In the genomic region with DNA sequence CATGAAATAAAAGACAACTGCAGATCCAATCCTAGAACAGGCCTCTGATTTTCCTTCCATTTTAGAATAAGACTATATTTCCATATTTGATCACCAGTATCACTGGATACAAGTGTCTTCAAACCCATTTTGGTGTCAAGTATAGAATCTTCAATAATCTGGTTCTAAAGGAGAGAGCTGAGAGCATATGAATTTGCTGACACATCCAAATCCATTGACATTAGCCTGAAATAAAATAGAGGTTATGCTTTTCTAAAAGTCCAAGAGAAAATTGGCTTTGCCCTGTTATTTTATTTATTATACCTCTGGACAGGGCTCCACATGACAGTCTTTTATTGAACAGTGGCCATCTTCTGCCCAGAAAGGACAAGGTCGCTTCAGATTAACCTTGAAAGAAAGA, we compare ENCODE assay signal across 2 cellular contexts.
TF ChIP-seq lines count a peak whose summit lies in the region.

No MANE protein-coding gene starts in this region.

TF ChIP-seq in A549, 52 proteins besides CTCF, POLR2A, EP300 and RAD21:
- TF ChIP-seq, protein P1, sequence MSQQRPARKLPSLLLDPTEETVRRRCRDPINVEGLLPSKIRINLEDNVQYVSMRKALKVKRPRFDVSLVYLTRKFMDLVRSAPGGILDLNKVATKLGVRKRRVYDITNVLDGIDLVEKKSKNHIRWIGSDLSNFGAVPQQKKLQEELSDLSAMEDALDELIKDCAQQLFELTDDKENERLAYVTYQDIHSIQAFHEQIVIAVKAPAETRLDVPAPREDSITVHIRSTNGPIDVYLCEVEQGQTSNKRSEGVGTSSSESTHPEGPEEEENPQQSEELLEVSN (IDR thresholded peaks at IDR 0.05; ENCODE audit: borderline replicate concordance, low read depth) = no peak
- no peak for TF ChIP-seq NR3C1 (IDR thresholded peaks at IDR 0.05)
- no peak for TF ChIP-seq SREBF2 (IDR thresholded peaks at IDR 0.05)
- TF ChIP-seq MAFK (IDR thresholded peaks at IDR 0.05; ENCODE audit: partially characterized antibody) = peak; percentile 91

TF ChIP-seq in K562, 482 proteins besides CTCF, POLR2A, EP300 and RAD21 (continued from another document and continues in another):
- TF ChIP-seq GABPB1 (CRISPR knock-in tag; IDR thresholded peaks at IDR 0.05) = no peak
- TF ChIP-seq ZZZ3 (IDR thresholded peaks at IDR 0.05) = no peak
- TF ChIP-seq NELFE (IDR thresholded peaks at IDR 0.05; ENCODE audit: insufficient read depth, insufficient read length) = no peak
- no peak for TF ChIP-seq TSC22D4 (tag; IDR thresholded peaks at IDR 0.05)
- TF ChIP-seq MAFK (IDR thresholded peaks at IDR 0.05; ENCODE audit: low read length) = peak; percentile 94
- TF ChIP-seq, protein P2, sequence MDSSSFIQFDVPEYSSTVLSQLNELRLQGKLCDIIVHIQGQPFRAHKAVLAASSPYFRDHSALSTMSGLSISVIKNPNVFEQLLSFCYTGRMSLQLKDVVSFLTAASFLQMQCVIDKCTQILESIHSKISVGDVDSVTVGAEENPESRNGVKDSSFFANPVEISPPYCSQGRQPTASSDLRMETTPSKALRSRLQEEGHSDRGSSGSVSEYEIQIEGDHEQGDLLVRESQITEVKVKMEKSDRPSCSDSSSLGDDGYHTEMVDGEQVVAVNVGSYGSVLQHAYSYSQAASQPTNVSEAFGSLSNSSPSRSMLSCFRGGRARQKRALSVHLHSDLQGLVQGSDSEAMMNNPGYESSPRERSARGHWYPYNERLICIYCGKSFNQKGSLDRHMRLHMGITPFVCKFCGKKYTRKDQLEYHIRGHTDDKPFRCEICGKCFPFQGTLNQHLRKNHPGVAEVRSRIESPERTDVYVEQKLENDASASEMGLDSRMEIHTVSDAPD (CRISPR knock-in tag; IDR thresholded peaks at IDR 0.05) = no peak
- TF ChIP-seq, protein P3, sequence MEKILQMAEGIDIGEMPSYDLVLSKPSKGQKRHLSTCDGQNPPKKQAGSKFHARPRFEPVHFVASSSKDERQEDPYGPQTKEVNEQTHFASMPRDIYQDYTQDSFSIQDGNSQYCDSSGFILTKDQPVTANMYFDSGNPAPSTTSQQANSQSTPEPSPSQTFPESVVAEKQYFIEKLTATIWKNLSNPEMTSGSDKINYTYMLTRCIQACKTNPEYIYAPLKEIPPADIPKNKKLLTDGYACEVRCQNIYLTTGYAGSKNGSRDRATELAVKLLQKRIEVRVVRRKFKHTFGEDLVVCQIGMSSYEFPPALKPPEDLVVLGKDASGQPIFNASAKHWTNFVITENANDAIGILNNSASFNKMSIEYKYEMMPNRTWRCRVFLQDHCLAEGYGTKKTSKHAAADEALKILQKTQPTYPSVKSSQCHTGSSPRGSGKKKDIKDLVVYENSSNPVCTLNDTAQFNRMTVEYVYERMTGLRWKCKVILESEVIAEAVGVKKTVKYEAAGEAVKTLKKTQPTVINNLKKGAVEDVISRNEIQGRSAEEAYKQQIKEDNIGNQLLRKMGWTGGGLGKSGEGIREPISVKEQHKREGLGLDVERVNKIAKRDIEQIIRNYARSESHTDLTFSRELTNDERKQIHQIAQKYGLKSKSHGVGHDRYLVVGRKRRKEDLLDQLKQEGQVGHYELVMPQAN (IDR thresholded peaks at IDR 0.05; ENCODE audit: borderline replicate concordance) = no peak
- no peak for TF ChIP-seq HDAC6 (IDR thresholded peaks at IDR 0.05; ENCODE audit: low read depth, low read length)
- TF ChIP-seq, protein P4, sequence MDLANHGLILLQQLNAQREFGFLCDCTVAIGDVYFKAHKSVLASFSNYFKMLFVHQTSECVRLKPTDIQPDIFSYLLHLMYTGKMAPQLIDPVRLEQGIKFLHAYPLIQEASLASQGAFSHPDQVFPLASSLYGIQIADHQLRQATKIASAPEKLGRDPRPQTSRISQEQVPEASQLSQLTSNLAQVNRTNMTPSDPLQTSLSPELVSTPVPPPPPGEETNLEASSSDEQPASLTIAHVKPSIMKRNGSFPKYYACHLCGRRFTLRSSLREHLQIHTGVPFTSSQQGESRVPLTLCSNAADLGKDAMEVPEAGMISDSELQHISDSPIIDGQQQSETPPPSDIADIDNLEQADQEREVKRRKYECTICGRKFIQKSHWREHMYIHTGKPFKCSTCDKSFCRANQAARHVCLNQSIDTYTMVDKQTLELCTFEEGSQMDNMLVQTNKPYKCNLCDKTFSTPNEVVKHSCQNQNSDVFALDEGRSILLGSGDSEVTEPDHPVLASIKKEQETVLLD (IDR thresholded peaks at IDR 0.05) = no peak
- TF ChIP-seq CCNT2 (IDR thresholded peaks at IDR 0.05; ENCODE audit: borderline replicate concordance, extremely low read depth, insufficient read length, low read depth, low read length) = no peak
- no peak for TF ChIP-seq RCOR1 (IDR thresholded peaks at IDR 0.05; ENCODE audit: borderline replicate concordance in 1 of 2, low read depth in 2 of 2, low read length in 2 of 2)
- no peak for TF ChIP-seq FOXM1 (IDR thresholded peaks at IDR 0.05; ENCODE audit: low read depth)
- no peak for TF ChIP-seq FOXM1 (CRISPR knock-in tag; IDR thresholded peaks at IDR 0.05; ENCODE audit: low read depth)
- TF ChIP-seq, protein P5, sequence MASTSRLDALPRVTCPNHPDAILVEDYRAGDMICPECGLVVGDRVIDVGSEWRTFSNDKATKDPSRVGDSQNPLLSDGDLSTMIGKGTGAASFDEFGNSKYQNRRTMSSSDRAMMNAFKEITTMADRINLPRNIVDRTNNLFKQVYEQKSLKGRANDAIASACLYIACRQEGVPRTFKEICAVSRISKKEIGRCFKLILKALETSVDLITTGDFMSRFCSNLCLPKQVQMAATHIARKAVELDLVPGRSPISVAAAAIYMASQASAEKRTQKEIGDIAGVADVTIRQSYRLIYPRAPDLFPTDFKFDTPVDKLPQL (IDR thresholded peaks at IDR 0.05; ENCODE audit: extremely low read depth, insufficient read length) = no peak
- TF ChIP-seq ZNF133 (CRISPR knock-in tag; IDR thresholded peaks at IDR 0.05) = no peak
- TF ChIP-seq C11orf30 (IDR thresholded peaks at IDR 0.05; ENCODE audit: low read depth) = peak; percentile 90
- no peak for TF ChIP-seq ZNF444 (CRISPR knock-in tag; IDR thresholded peaks at IDR 0.05)
- no peak for TF ChIP-seq ZNF134 (CRISPR knock-in tag; conservative IDR thresholded peaks at IDR 0.05)
- no peak for TF ChIP-seq BHLHE40 (IDR thresholded peaks at IDR 0.05; ENCODE audit: low read length)
- TF ChIP-seq, protein P6, sequence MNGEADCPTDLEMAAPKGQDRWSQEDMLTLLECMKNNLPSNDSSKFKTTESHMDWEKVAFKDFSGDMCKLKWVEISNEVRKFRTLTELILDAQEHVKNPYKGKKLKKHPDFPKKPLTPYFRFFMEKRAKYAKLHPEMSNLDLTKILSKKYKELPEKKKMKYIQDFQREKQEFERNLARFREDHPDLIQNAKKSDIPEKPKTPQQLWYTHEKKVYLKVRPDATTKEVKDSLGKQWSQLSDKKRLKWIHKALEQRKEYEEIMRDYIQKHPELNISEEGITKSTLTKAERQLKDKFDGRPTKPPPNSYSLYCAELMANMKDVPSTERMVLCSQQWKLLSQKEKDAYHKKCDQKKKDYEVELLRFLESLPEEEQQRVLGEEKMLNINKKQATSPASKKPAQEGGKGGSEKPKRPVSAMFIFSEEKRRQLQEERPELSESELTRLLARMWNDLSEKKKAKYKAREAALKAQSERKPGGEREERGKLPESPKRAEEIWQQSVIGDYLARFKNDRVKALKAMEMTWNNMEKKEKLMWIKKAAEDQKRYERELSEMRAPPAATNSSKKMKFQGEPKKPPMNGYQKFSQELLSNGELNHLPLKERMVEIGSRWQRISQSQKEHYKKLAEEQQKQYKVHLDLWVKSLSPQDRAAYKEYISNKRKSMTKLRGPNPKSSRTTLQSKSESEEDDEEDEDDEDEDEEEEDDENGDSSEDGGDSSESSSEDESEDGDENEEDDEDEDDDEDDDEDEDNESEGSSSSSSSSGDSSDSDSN (IDR thresholded peaks at IDR 0.05; ENCODE audit: borderline replicate concordance in 1 of 2, low read depth in 2 of 2, low read length in 2 of 2) = no peak
- no peak for TF ChIP-seq OTX1 (CRISPR knock-in tag; IDR thresholded peaks at IDR 0.05)
- TF ChIP-seq TGIF2 (CRISPR knock-in tag; IDR thresholded peaks at IDR 0.05) = no peak
- no peak for TF ChIP-seq DMBX1 (CRISPR knock-in tag; IDR thresholded peaks at IDR 0.05; ENCODE audit: borderline replicate concordance)
- TF ChIP-seq ZNF316 (IDR thresholded peaks at IDR 0.05) = peak; percentile 95
- no peak for TF ChIP-seq ZNF384 (IDR thresholded peaks at IDR 0.05; ENCODE audit: low read depth, low read length)
- no peak for TF ChIP-seq ZNF274 (IDR thresholded peaks at IDR 0.05; ENCODE audit: borderline replicate concordance, low read depth, low read length)
- no peak for TF ChIP-seq ZNF780A (CRISPR knock-in tag; IDR thresholded peaks at IDR 0.05)
- no peak for TF ChIP-seq ETV5 (CRISPR knock-in tag; IDR thresholded peaks at IDR 0.05; ENCODE audit: low read depth)
- TF ChIP-seq ZC3H8 (IDR thresholded peaks at IDR 0.05) = no peak
- TF ChIP-seq, protein P7, sequence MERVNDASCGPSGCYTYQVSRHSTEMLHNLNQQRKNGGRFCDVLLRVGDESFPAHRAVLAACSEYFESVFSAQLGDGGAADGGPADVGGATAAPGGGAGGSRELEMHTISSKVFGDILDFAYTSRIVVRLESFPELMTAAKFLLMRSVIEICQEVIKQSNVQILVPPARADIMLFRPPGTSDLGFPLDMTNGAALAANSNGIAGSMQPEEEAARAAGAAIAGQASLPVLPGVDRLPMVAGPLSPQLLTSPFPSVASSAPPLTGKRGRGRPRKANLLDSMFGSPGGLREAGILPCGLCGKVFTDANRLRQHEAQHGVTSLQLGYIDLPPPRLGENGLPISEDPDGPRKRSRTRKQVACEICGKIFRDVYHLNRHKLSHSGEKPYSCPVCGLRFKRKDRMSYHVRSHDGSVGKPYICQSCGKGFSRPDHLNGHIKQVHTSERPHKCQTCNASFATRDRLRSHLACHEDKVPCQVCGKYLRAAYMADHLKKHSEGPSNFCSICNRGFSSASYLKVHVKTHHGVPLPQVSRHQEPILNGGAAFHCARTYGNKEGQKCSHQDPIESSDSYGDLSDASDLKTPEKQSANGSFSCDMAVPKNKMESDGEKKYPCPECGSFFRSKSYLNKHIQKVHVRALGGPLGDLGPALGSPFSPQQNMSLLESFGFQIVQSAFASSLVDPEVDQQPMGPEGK (CRISPR knock-in tag; IDR thresholded peaks at IDR 0.05; ENCODE audit: borderline replicate concordance) = no peak
- TF ChIP-seq, protein P8, sequence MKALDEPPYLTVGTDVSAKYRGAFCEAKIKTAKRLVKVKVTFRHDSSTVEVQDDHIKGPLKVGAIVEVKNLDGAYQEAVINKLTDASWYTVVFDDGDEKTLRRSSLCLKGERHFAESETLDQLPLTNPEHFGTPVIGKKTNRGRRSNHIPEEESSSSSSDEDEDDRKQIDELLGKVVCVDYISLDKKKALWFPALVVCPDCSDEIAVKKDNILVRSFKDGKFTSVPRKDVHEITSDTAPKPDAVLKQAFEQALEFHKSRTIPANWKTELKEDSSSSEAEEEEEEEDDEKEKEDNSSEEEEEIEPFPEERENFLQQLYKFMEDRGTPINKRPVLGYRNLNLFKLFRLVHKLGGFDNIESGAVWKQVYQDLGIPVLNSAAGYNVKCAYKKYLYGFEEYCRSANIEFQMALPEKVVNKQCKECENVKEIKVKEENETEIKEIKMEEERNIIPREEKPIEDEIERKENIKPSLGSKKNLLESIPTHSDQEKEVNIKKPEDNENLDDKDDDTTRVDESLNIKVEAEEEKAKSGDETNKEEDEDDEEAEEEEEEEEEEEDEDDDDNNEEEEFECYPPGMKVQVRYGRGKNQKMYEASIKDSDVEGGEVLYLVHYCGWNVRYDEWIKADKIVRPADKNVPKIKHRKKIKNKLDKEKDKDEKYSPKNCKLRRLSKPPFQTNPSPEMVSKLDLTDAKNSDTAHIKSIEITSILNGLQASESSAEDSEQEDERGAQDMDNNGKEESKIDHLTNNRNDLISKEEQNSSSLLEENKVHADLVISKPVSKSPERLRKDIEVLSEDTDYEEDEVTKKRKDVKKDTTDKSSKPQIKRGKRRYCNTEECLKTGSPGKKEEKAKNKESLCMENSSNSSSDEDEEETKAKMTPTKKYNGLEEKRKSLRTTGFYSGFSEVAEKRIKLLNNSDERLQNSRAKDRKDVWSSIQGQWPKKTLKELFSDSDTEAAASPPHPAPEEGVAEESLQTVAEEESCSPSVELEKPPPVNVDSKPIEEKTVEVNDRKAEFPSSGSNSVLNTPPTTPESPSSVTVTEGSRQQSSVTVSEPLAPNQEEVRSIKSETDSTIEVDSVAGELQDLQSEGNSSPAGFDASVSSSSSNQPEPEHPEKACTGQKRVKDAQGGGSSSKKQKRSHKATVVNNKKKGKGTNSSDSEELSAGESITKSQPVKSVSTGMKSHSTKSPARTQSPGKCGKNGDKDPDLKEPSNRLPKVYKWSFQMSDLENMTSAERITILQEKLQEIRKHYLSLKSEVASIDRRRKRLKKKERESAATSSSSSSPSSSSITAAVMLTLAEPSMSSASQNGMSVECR (CRISPR knock-in tag; IDR thresholded peaks at IDR 0.05) = no peak
- TF ChIP-seq LARP7 (IDR thresholded peaks at IDR 0.05) = no peak
- TF ChIP-seq, protein P9, sequence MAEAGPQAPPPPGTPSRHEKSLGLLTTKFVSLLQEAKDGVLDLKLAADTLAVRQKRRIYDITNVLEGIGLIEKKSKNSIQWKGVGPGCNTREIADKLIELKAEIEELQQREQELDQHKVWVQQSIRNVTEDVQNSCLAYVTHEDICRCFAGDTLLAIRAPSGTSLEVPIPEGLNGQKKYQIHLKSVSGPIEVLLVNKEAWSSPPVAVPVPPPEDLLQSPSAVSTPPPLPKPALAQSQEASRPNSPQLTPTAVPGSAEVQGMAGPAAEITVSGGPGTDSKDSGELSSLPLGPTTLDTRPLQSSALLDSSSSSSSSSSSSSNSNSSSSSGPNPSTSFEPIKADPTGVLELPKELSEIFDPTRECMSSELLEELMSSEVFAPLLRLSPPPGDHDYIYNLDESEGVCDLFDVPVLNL (CRISPR knock-in tag; IDR thresholded peaks at IDR 0.05; ENCODE audit: low read depth) = no peak
- no peak for TF ChIP-seq RBM39 (optimal IDR thresholded peaks at IDR 0.05; ENCODE audit: low read depth, low read length)
- 0 out of 2 replicates have a peak, but pooled peaks have one; percentile 8 for TF ChIP-seq ZNF23 (CRISPR knock-in tag; IDR thresholded peaks at IDR 0.05)
